In the genomic region with DNA sequence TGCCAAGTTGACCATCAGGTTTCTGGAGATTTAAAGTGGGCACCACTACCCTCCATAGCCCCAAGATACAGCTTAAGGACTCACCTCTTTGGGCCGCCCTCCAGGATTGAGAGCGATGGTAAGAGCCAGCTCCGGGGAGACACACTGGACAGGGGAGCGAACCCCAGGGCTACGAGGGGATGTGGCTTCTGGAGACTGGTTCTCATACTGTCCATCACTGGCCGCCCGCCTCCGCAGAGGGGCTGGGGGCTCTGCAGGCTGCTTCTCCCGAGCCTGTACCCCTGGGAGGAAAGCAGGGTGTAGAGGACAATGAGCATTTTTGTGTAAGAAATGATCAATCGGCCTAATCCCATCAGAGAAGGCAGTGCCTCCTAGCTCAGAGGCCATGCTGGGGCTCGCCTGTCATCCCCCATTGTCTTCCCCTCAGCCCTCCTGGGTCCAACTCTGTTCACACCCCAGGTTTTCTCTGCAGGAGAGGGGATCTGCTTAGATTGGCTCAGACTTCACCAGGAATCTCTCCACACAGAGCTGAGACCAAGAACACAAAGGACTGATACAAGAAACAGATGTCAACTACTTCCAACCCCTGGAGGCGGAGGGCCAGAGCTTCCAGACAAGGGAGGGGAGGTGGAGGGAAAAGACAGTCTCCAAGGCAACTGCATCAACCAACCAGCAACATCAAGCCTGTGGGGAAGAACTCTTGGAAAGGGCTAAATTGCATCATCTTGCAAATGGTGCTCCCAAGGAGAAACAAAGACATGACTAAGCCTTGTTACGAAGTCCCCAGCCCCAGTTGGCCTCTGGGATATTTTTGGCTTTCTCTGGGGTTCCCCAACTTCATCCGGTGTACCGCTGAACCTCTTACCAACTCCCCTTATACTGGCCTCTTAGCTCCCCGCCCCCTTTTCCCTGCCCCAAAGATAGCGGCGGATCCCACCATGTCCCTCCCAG, we compare ENCODE assay signal across 8 cellular contexts.
DNase-seq lines count a peak whose midpoint lies in the region; ATAC-seq, FAIRE-seq and TF ChIP-seq lines count a peak whose summit lies in the region.

No MANE protein-coding gene starts in this region.

- no peaks in the 10 kb centered on the region for H3K27me3 Mint-ChIP-seq in MCF 10A (ENCODE audit: insufficient read depth, unreplicated experiment)
- peaks cover 12% of the 10 kb centered on the region for H3K27me3 Mint-ChIP-seq in activated T-helper 17 cell treated with anti-CD3 and anti-CD28 coated beads, Interleukin-2, amount 50 U/mL, for 72 hours

- in situ Hi-C loops in GM13977 (cut with MboI; ENCODE audit: low pct_unique_long_range_greater_than_20kb, low sequenced_read_pairs, unreplicated experiment), result no loop called here

- H3K36me3 ChIP-seq in iPS-20b (ENCODE audit: insufficient read depth, low read depth, low read length), result no peaks in the 10 kb centered on the region
- H3K36me3 ChIP-seq in small intestine (ENCODE audit: control insufficient read depth in 2 of 2, insufficient read depth in 2 of 2, low read length in 2 of 2), result no peaks in the 10 kb centered on the region

- no peaks in the 10 kb centered on the region for H3K36me3 Mint-ChIP-seq in MCF 10A (ENCODE audit: insufficient read depth, unreplicated experiment)
- H3K36me3 Mint-ChIP-seq in activated T-helper 17 cell treated with anti-CD3 and anti-CD28 coated beads, Interleukin-2, amount 50 U/mL, for 72 hours (ENCODE audit: low read depth), result no peaks in the 10 kb centered on the region

- no peaks in the 10 kb centered on the region for H3K9me3 Mint-ChIP-seq in MCF 10A (ENCODE audit: unreplicated experiment)
- H3K9me3 Mint-ChIP-seq in activated T-helper 17 cell treated with anti-CD3 and anti-CD28 coated beads, Interleukin-2, amount 50 U/mL, for 72 hours, result no peaks in the 10 kb centered on the region

- H3K27ac ChIP-seq in iPS-20b (ENCODE audit: low read length) (peak overlapping the region; percentile 77), skin epidermis (peak overlapping the region in 18 of 21 experiments; percentile 38 to 84 (median 60)), small intestine (ENCODE audit: low read depth in 1 of 2, low read length in 1 of 2) (peak overlapping the region in 1 of 2 donors; percentile 89)

- DNase-seq in HCEC 1CT (peak; percentile 9), MCF 10A (ENCODE audit: unreplicated experiment) (peak; percentile 40), GM13977 (ENCODE audit: low spot score) (no peak), small intestine (no peak)

- BruUV-seq in MCF 10A (replicated peaks; lab: Mats Ljungman, UMichigan), result no TSS peak

- ATAC-seq in activated T-helper 17 cell treated with anti-CD3 and anti-CD28 coated beads, Interleukin-2, amount 50 U/mL, for 72 hours (replicated peaks), result no peak
- no peak for ATAC-seq in HG02642 (IDR thresholded peaks at IDR 0.05; ENCODE audit: poor library complexity, unreplicated experiment)

- WGBS in small intestine, 3 donors, result 79 to 90% (median 84%) methylated on average over 18 of the region's 18 CpGs

- TF ChIP-seq CTCF in MCF 10A (IDR thresholded peaks at IDR 0.05; ENCODE audit: unreplicated experiment) (no peak), GM13977 (IDR thresholded peaks at IDR 0.05; ENCODE audit: extremely low read depth, insufficient read depth, missing control alignments) (no peak)

- CTCF ChIA-PET in MCF 10A (lab: Yijun Ruan, JAX), result interaction anchor here (0.6 to 1.3 kb wide), 6 partner anchors 9 to 51 kb away, joined by 3 to 5 read pairs (median 3); no protein-coding TSS in a partner anchor

- H3K27ac Mint-ChIP-seq in MCF 10A (ENCODE audit: low read depth, unreplicated experiment), result peak overlapping the region; percentile 64
- H3K27ac Mint-ChIP-seq in activated T-helper 17 cell treated with anti-CD3 and anti-CD28 coated beads, Interleukin-2, amount 50 U/mL, for 72 hours, result no peak overlapping the region

- POLR2A ChIA-PET in MCF 10A (lab: Yijun Ruan, JAX), result interaction anchor here (1.0 to 1.9 kb wide), 2 partner anchors 9 kb away, joined by 3 to 5 read pairs; no protein-coding TSS in a partner anchor

- H3K9ac ChIP-seq in iPS-20b (ENCODE audit: low read depth, low read length), result peak overlapping the region; percentile 59; the same call in 1 of the 2 replicates

- H3K9me3 ChIP-seq in iPS-20b (ENCODE audit: insufficient read depth, low read depth, low read length) (no peaks in the 10 kb centered on the region), small intestine (ENCODE audit: control insufficient read depth, low read depth) (no peaks in the 10 kb centered on the region)

- no peak for FAIRE-seq in small intestine (lab: Jason Lieb, UNC)

- H3K4me1 Mint-ChIP-seq in MCF 10A (ENCODE audit: insufficient read depth, unreplicated experiment), result no peaks in the 10 kb centered on the region
- H3K4me1 Mint-ChIP-seq in activated T-helper 17 cell treated with anti-CD3 and anti-CD28 coated beads, Interleukin-2, amount 50 U/mL, for 72 hours, result no peaks in the 10 kb centered on the region

- intact Hi-C loops in MCF 10A (cut with micrococcal nuclease), result no loop called here

- no peaks in the 10 kb centered on the region for H3K27me3 ChIP-seq in iPS-20b (ENCODE audit: insufficient read depth, low read length)
- H3K27me3 ChIP-seq in small intestine (ENCODE audit: control insufficient read depth in 2 of 2, insufficient read depth in 2 of 2, low read length in 2 of 2), result no peaks in the 10 kb centered on the region

- H3K4me3 Mint-ChIP-seq in MCF 10A (ENCODE audit: unreplicated experiment), result no peak overlapping the region
- no peak overlapping the region for H3K4me3 Mint-ChIP-seq in activated T-helper 17 cell treated with anti-CD3 and anti-CD28 coated beads, Interleukin-2, amount 50 U/mL, for 72 hours

- peaks cover 6% of the 10 kb centered on the region; the same call in 1 of the 2 replicates for H3K4me1 ChIP-seq in iPS-20b (ENCODE audit: insufficient read depth, low read length)
- H3K4me1 ChIP-seq in small intestine (ENCODE audit: control insufficient read depth in 2 of 2, insufficient read depth in 1 of 2, low read depth in 1 of 2, low read length in 1 of 2), result no peaks in the 10 kb centered on the region

- H3K4me3 ChIP-seq in iPS-20b (ENCODE audit: low read length), result no peak overlapping the region
- no peak overlapping the region for H3K4me3 ChIP-seq in skin epidermis
- no peak overlapping the region for H3K4me3 ChIP-seq in small intestine (ENCODE audit: low read depth in 1 of 2, low read length in 2 of 2)

Comparison
In these comparisons a context has a peak if more than half of its experiments do, and no peak if none do; other contexts are left out.
1. DNase-seq: peak in HCEC 1CT (single experiment) and MCF 10A (single experiment); none in GM13977 (single experiment) and small intestine (single experiment).